In the genomic region with DNA sequence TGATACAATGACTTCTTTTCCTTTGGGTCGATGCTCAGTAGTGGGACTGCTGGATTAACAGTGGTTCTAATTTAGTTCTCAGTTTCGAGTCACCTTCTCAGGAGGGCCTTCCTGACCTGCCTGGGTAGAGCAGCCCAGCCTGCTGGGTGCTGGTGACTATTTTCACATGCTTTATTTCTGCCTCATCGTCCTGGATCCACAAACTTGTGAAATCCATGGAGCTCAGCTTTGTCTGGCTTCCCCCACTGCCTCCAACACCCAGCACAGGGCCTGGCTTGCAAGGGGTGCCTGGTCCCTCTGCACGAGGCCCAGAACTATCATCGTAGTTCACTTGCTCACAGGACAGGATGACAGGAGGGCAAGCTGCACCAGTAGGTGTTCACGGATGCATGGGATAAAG, we compare ENCODE assay signal across 19 cellular contexts. TPM values are rescaled to one million over a fixed set of nuclear protein-coding genes. Genes with fewer than 3 reads are reported as not detected.
DNase-seq lines count a peak whose midpoint lies in the region; ATAC-seq lines count a peak whose summit lies in the region.
"Had no signal": no experiment of that assay in that cellular context is flagged by ENCODE, and none has a peak within 500 bp of the region (broad histone marks: within the 10 kb centered on the region; RNA-seq: fewer than 3 reads in every experiment).

No MANE protein-coding gene starts in this region.

- H2BK12ac ChIP-seq in mesenchymal stem cell (ENCODE audit: low read length in 2 of 2): peak overlapping the region in 1 of 2 experiments; percentile 21
- peak overlapping the region; percentile 96 for H2BK12ac ChIP-seq in trophoblast cell (ENCODE audit: low read length)

- H4K8ac ChIP-seq in mesenchymal stem cell (ENCODE audit: low read length): no peak overlapping the region
- H4K8ac ChIP-seq in trophoblast cell (ENCODE audit: low read depth, low read length): peak overlapping the region; percentile 32

- no peak overlapping the region for H3K14ac ChIP-seq in mesenchymal stem cell (ENCODE audit: low read length in 2 of 2)
- peak overlapping the region; percentile 74 for H3K14ac ChIP-seq in trophoblast cell (ENCODE audit: low read length)

- WGBS in GM23248 (ENCODE audit: low coverage in 1 of 2, low lambda C conversion rate in 2 of 2, missing lambda C conversion rate in 2 of 2), 2 experiments: 73 to 78% methylated on average over 6 of the region's 6 CpGs
- 87% methylated on average over 6 of the region's 6 CpGs for WGBS in mesenchymal stem cell
- WGBS in trophoblast cell (ENCODE audit: extremely low coverage, insufficient coverage, insufficient read length): no CpG with 5 or more reads among the region's 6 CpGs

- H3K18ac ChIP-seq in mesenchymal stem cell (ENCODE audit: low read depth in 1 of 2, low read length in 2 of 2): peak overlapping the region in 1 of 2 experiments; percentile 61
- peak overlapping the region; percentile 82 for H3K18ac ChIP-seq in trophoblast cell (ENCODE audit: low read length)

- no peak overlapping the region for H2AK5ac ChIP-seq in mesenchymal stem cell (ENCODE audit: low read length, severe bottlenecking)
- peak overlapping the region; percentile 67 for H2AK5ac ChIP-seq in trophoblast cell (ENCODE audit: low read length)

- H3K4me1 ChIP-seq in GM23248 (ENCODE audit: insufficient read depth) (peaks cover 15% of the 10 kb centered on the region), mesenchymal stem cell (ENCODE audit: control insufficient read depth, insufficient read depth, low read depth, low read length) (peaks cover 10% of the 10 kb centered on the region), trophoblast cell (ENCODE audit: control insufficient read depth in 1 of 2, insufficient read depth in 2 of 2, low read length in 2 of 2) (peaks cover 43 to 47% of the 10 kb centered on the region in 2 experiments)

- H2AFZ ChIP-seq in GM23248 (no peak overlapping the region), mesenchymal stem cell (ENCODE audit: low read depth, low read length) (no peak overlapping the region), trophoblast cell (ENCODE audit: insufficient read depth, low read length, poor library complexity) (no peak overlapping the region)
- H2AFZ ChIP-seq: PC-9 had no signal

- no peak overlapping the region for H2BK15ac ChIP-seq in mesenchymal stem cell (ENCODE audit: low read depth, poor library complexity, severe bottlenecking)

- H3K23ac ChIP-seq in mesenchymal stem cell (ENCODE audit: low read length in 2 of 2) (peak overlapping the region in 1 of 2 experiments; percentile 34), trophoblast cell (ENCODE audit: low read length) (no peak overlapping the region)

- H3K36me3 ChIP-seq in GM23248 (ENCODE audit: low read depth): no peaks in the 10 kb centered on the region
- no peaks in the 10 kb centered on the region for H3K36me3 ChIP-seq in mesenchymal stem cell (ENCODE audit: control insufficient read depth in 1 of 2, insufficient read depth in 2 of 2, low read depth in 1 of 2, low read length in 2 of 2)
- no peaks in the 10 kb centered on the region for H3K36me3 ChIP-seq in trophoblast cell (ENCODE audit: control insufficient read depth in 1 of 2, insufficient read depth in 2 of 2, low read length in 2 of 2)
- H3K36me3 ChIP-seq: BLaER1 had no signal

- H4K91ac ChIP-seq in mesenchymal stem cell (ENCODE audit: low read length): peak overlapping the region; percentile 43
- peak overlapping the region; percentile 66 for H4K91ac ChIP-seq in trophoblast cell (ENCODE audit: low read depth, low read length)

- H3K27ac ChIP-seq in GM23248 (no peak overlapping the region), mesenchymal stem cell (ENCODE audit: low read length, poor library complexity, severe bottlenecking) (no peak overlapping the region), trophoblast cell (ENCODE audit: low read depth, low read length) (no peak overlapping the region)
- H3K27ac ChIP-seq: BLaER1, PC-9 had no signal

- no peak overlapping the region for H4K12ac ChIP-seq in trophoblast cell (ENCODE audit: low read depth, low read length)

- H2BK5ac ChIP-seq in mesenchymal stem cell (ENCODE audit: low read depth, low read length, poor library complexity, severe bottlenecking): no peak overlapping the region
- peak overlapping the region; percentile 54 for H2BK5ac ChIP-seq in trophoblast cell (ENCODE audit: low read depth, low read length, poor library complexity)

- H3K4ac ChIP-seq in mesenchymal stem cell (ENCODE audit: low read depth in 1 of 2, low read length in 2 of 2) (peak overlapping the region in 1 of 2 experiments; percentile 15), trophoblast cell (ENCODE audit: low read depth, low read length) (no peak overlapping the region)

- no peak for ATAC-seq in GM18517 (IDR thresholded peaks at IDR 0.05; ENCODE audit: unreplicated experiment)

- H4K20me1 ChIP-seq in GM23248 (ENCODE audit: insufficient read depth): no peaks in the 10 kb centered on the region
- H4K20me1 ChIP-seq: BLaER1 had no signal

- H3K79me2 ChIP-seq in GM23248 (ENCODE audit: insufficient read depth): no peaks in the 10 kb centered on the region
- peaks cover 9% of the 10 kb centered on the region for H3K79me2 ChIP-seq in trophoblast cell (ENCODE audit: control insufficient read depth, insufficient read depth, low read length, poor library complexity)

- H3K9ac ChIP-seq in GM23248 (no peak overlapping the region), mesenchymal stem cell (ENCODE audit: low read length) (no peak overlapping the region), trophoblast cell (ENCODE audit: low read length) (no peak overlapping the region)
- H3K9ac ChIP-seq: BLaER1 had no signal

- in situ Hi-C loops in GM23248 (cut with MboI): no loop called here

- H3K9me3 ChIP-seq in GM23248 (ENCODE audit: low read depth): no peaks in the 10 kb centered on the region
- peaks cover 2% of the 10 kb centered on the region for H3K9me3 ChIP-seq in mesenchymal stem cell (ENCODE audit: control insufficient read depth, low read length)
- H3K9me3 ChIP-seq in trophoblast cell (ENCODE audit: insufficient read depth, low read depth, low read length): peaks cover 2% of the 10 kb centered on the region
- H3K9me3 ChIP-seq: BLaER1 had no signal

- H3K27me3 ChIP-seq in GM23248 (replicated peaks; ENCODE audit: insufficient read depth) (no peaks in the 10 kb centered on the region), mesenchymal stem cell (ENCODE audit: control insufficient read depth in 1 of 2, insufficient read depth in 1 of 2, low read length in 2 of 2) (peaks cover 0 to 5% of the 10 kb centered on the region in 2 experiments), trophoblast cell (ENCODE audit: insufficient read depth, low read length) (no peaks in the 10 kb centered on the region)
- H3K27me3 ChIP-seq: BLaER1 had no signal

- H3K4me3 ChIP-seq in GM23248: no peak overlapping the region
- H3K4me3 ChIP-seq in mesenchymal stem cell (ENCODE audit: insufficient read depth in 1 of 2, low read depth in 1 of 2, low read length in 2 of 2): no peak overlapping the region
- no peak overlapping the region for H3K4me3 ChIP-seq in trophoblast cell (ENCODE audit: low read depth, low read length)
- H3K4me3 ChIP-seq: BLaER1, PC-9 had no signal

- DNase-seq in GM23248 (peak; percentile 35), amniotic epithelial cell (ENCODE audit: low read depth) (peak; percentile 57), mesenchymal stem cell (no peak), trophoblast cell (peak; percentile 24 to 54), NCI-H2029 (lab: John Stamatoyannopoulos, UW) (no peak), NOMO-1 treated with DMSO at 0.1 percent for 48 hours (lab: John Stamatoyannopoulos, UW; ENCODE audit: unreplicated experiment) (no peak)
- DNase-seq: CD4-positive, CD25-positive, alpha-beta regulatory T cell; H7; KBM-7; NCI-H2029 treated with DMSO at 0.1 percent for 48 hours; NCI-H446 treated with DMSO at 0.1 percent for 48 hours; NCI-H526; NCI-H82; NK-92 treated with Interleukin-12 subunit alpha and Interleukin-12 subunit beta, amount 100 ng/mL, for 24 hours; PC-9; SHP77 had no signal

- no peaks in the 10 kb centered on the region for H3F3A ChIP-seq in GM23248 (ENCODE audit: insufficient read depth)

- H3K4me2 ChIP-seq in GM23248 (ENCODE audit: unreplicated experiment) (no peak overlapping the region), mesenchymal stem cell (ENCODE audit: low read length, poor library complexity, severe bottlenecking) (no peak overlapping the region), trophoblast cell (ENCODE audit: low read length) (no peak overlapping the region)
- H3K4me2 ChIP-seq: BLaER1, PC-9 had no signal

- H3K79me1 ChIP-seq in mesenchymal stem cell (replicated peaks; ENCODE audit: low read length, poor library complexity, severe bottlenecking) (no peaks in the 10 kb centered on the region), trophoblast cell (ENCODE audit: low read length) (peaks cover 46% of the 10 kb centered on the region)

- H2BK120ac ChIP-seq in mesenchymal stem cell (ENCODE audit: low read depth, low read length) (no peak overlapping the region), trophoblast cell (ENCODE audit: insufficient read depth, low read length, poor library complexity) (peak overlapping the region; percentile 80)

- no peaks in the 10 kb centered on the region for H3K9me2 ChIP-seq in GM23248 (ENCODE audit: insufficient read depth)

RNA-seq across cellular contexts. Expression of gene SPOCK2, which starts 46.9 kb away (rescaled TPM):
- not detected in 2 replicates for total RNA-seq in GM23248 (2014; rRNA removed; shearing (Covaris generic))
- polyA plus RNA-seq in GM23248 (2016; fragmentation: Nextera tagmentation; extraction: Ambion mirVana): 0.04 TPM in 1 of 2 replicates, not detected in the other
- polyA plus RNA-seq in mesenchymal stem cell (2013, experiment 1 of 2): 0.22 TPM
- 0.30 TPM for polyA plus RNA-seq in mesenchymal stem cell (2013, experiment 2 of 2)
- 0.49 and 0.52 TPM in 2 replicates for polyA plus RNA-seq in trophoblast cell (2013)
- total RNA-seq: HT1080 had no signal

Comparison
In these comparisons a context has a peak if more than half of its experiments do, and no peak if none do; other contexts are left out.
1. DNase-seq: peak in GM23248 (single experiment), amniotic epithelial cell (single experiment) and trophoblast cell (2 of 2); none in mesenchymal stem cell (single experiment), NCI-H2029 (single experiment) and NOMO-1 treated with DMSO at 0.1 percent for 48 hours (single experiment).